ENCODE assay signal across 1 cellular context in genomic region chr13:110811751-110812110, GRCh38.
TF ChIP-seq lines count a peak whose summit lies in the region.

No MANE protein-coding gene starts in this region.

TF ChIP-seq in IMR-90, 13 proteins besides CTCF, POLR2A, EP300 and RAD21 (continued from another document):
- no peak for TF ChIP-seq USF2 (IDR thresholded peaks at IDR 0.05; ENCODE audit: low read depth, low read length)
- TF ChIP-seq NFE2L2 (IDR thresholded peaks at IDR 0.05; ENCODE audit: low read depth, low read length): no peak
- TF ChIP-seq SMC3 (IDR thresholded peaks at IDR 0.05; ENCODE audit: low read depth, low read length): no peak
- no peak for TF ChIP-seq MAZ (IDR thresholded peaks at IDR 0.05; ENCODE audit: borderline replicate concordance, low read depth, low read length)
